3 cellular contexts compared by ENCODE assay signal in the genomic region with DNA sequence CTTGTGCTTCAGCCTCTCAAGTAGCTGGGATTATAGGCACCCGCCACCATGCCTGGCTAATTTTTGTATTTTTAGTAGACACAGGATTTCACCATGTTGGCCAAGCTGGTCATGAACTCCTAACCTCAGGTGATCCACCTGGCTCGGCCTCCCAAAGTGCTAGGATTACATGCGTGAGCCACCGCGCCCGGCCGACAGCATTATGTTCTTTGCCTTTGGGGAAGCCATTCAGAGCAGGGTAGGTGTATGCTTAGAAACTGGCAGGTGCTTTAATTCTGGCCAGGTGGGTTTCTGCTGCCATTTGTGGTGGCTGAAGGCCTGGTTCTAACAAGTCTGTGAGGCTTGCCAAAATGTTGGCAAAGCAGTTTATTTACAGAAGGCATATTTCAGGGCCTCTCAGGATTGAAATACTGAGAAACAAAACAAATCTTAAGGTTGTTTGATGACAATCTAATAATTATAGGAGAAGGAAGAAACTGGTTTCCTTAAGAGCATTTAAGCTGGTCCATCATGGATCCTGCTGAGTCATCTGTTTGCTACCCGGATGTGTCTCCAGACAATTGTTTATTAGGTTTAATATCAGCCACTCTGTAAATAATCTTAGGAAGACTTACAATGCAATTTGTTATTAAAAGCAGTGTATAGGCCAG.
TF ChIP-seq lines count a peak whose summit lies in the region.

No MANE protein-coding gene starts in this region.

TF ChIP-seq in A549, 52 proteins besides CTCF, POLR2A, EP300 and RAD21 (continued from another document):
- no peak for TF ChIP-seq HDAC2 (IDR thresholded peaks at IDR 0.05)
- TF ChIP-seq RARB (CRISPR knock-in tag; IDR thresholded peaks at IDR 0.05): no peak
- no peak for TF ChIP-seq HOXB13 (CRISPR knock-in tag; IDR thresholded peaks at IDR 0.05; ENCODE audit: low read depth)
- TF ChIP-seq FOSL2 (IDR thresholded peaks at IDR 0.05): no peak
- TF ChIP-seq FOSL2 (CRISPR knock-in tag; IDR thresholded peaks at IDR 0.05): no peak
- TF ChIP-seq NR3C1 (IDR thresholded peaks at IDR 0.05): no peak
- no peak for TF ChIP-seq ESRRA (IDR thresholded peaks at IDR 0.05; ENCODE audit: borderline replicate concordance, low read length)
- no peak for TF ChIP-seq RCOR1 (IDR thresholded peaks at IDR 0.05; ENCODE audit: low read depth, low read length)
- peak; percentile 96 for TF ChIP-seq MAFK (IDR thresholded peaks at IDR 0.05; ENCODE audit: partially characterized antibody)
- TF ChIP-seq GATA3 (IDR thresholded peaks at IDR 0.05; ENCODE audit: borderline replicate concordance): no peak

TF ChIP-seq in GM23338, 12 proteins besides CTCF, POLR2A, EP300 and RAD21:
- TF ChIP-seq, protein P1, sequence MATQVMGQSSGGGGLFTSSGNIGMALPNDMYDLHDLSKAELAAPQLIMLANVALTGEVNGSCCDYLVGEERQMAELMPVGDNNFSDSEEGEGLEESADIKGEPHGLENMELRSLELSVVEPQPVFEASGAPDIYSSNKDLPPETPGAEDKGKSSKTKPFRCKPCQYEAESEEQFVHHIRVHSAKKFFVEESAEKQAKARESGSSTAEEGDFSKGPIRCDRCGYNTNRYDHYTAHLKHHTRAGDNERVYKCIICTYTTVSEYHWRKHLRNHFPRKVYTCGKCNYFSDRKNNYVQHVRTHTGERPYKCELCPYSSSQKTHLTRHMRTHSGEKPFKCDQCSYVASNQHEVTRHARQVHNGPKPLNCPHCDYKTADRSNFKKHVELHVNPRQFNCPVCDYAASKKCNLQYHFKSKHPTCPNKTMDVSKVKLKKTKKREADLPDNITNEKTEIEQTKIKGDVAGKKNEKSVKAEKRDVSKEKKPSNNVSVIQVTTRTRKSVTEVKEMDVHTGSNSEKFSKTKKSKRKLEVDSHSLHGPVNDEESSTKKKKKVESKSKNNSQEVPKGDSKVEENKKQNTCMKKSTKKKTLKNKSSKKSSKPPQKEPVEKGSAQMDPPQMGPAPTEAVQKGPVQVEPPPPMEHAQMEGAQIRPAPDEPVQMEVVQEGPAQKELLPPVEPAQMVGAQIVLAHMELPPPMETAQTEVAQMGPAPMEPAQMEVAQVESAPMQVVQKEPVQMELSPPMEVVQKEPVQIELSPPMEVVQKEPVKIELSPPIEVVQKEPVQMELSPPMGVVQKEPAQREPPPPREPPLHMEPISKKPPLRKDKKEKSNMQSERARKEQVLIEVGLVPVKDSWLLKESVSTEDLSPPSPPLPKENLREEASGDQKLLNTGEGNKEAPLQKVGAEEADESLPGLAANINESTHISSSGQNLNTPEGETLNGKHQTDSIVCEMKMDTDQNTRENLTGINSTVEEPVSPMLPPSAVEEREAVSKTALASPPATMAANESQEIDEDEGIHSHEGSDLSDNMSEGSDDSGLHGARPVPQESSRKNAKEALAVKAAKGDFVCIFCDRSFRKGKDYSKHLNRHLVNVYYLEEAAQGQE (IDR thresholded peaks at IDR 0.05; ENCODE audit: unreplicated experiment): no peak
- TF ChIP-seq CREB1 (CRISPR knock-in tag; IDR thresholded peaks at IDR 0.05; ENCODE audit: low read depth) (no peak), ZNF331 (CRISPR knock-in tag; IDR thresholded peaks at IDR 0.05; ENCODE audit: low read depth) (no peak), STAT1 (IDR thresholded peaks at IDR 0.05; ENCODE audit: unreplicated experiment) (no peak), EZH2 (IDR thresholded peaks at IDR 0.05; ENCODE audit: low read depth, unreplicated experiment) (no peak), EZH2phosphoT487 (IDR thresholded peaks at IDR 0.05; ENCODE audit: unreplicated experiment) (no peak)

TF ChIP-seq in SK-N-SH, 30 proteins besides CTCF, POLR2A, EP300 and RAD21:
- TF ChIP-seq, protein P2, sequence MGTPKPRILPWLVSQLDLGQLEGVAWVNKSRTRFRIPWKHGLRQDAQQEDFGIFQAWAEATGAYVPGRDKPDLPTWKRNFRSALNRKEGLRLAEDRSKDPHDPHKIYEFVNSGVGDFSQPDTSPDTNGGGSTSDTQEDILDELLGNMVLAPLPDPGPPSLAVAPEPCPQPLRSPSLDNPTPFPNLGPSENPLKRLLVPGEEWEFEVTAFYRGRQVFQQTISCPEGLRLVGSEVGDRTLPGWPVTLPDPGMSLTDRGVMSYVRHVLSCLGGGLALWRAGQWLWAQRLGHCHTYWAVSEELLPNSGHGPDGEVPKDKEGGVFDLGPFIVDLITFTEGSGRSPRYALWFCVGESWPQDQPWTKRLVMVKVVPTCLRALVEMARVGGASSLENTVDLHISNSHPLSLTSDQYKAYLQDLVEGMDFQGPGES (IDR thresholded peaks at IDR 0.05; ENCODE audit: low read depth, low read length): no peak
- TF ChIP-seq RFX5 (IDR thresholded peaks at IDR 0.05; ENCODE audit: low read length) (no peak), EZH2phosphoT487 (IDR thresholded peaks at IDR 0.05; ENCODE audit: borderline replicate concordance, low read depth) (no peak), TAF1 (IDR thresholded peaks at IDR 0.05; ENCODE audit: borderline replicate concordance, low read depth, low read length) (no peak), ELF1 (IDR thresholded peaks at IDR 0.05) (no peak), RXRA (IDR thresholded peaks at IDR 0.05; ENCODE audit: borderline replicate concordance, low read depth) (no peak)
- TF ChIP-seq, protein P3, sequence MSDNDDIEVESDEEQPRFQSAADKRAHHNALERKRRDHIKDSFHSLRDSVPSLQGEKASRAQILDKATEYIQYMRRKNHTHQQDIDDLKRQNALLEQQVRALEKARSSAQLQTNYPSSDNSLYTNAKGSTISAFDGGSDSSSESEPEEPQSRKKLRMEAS (IDR thresholded peaks at IDR 0.05; ENCODE audit: low read depth): no peak
- TF ChIP-seq, protein P4, sequence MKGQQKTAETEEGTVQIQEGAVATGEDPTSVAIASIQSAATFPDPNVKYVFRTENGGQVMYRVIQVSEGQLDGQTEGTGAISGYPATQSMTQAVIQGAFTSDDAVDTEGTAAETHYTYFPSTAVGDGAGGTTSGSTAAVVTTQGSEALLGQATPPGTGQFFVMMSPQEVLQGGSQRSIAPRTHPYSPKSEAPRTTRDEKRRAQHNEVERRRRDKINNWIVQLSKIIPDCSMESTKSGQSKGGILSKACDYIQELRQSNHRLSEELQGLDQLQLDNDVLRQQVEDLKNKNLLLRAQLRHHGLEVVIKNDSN (IDR thresholded peaks at IDR 0.05; ENCODE audit: borderline replicate concordance, low read depth): no peak
- TF ChIP-seq, protein P1 (IDR thresholded peaks at IDR 0.05; ENCODE audit: low read depth, low read length): no peak
- TF ChIP-seq, protein P5, sequence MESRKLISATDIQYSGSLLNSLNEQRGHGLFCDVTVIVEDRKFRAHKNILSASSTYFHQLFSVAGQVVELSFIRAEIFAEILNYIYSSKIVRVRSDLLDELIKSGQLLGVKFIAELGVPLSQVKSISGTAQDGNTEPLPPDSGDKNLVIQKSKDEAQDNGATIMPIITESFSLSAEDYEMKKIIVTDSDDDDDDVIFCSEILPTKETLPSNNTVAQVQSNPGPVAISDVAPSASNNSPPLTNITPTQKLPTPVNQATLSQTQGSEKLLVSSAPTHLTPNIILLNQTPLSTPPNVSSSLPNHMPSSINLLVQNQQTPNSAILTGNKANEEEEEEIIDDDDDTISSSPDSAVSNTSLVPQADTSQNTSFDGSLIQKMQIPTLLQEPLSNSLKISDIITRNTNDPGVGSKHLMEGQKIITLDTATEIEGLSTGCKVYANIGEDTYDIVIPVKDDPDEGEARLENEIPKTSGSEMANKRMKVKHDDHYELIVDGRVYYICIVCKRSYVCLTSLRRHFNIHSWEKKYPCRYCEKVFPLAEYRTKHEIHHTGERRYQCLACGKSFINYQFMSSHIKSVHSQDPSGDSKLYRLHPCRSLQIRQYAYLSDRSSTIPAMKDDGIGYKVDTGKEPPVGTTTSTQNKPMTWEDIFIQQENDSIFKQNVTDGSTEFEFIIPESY (IDR thresholded peaks at IDR 0.05; ENCODE audit: borderline replicate concordance, low read depth): no peak
